In the genomic region with DNA sequence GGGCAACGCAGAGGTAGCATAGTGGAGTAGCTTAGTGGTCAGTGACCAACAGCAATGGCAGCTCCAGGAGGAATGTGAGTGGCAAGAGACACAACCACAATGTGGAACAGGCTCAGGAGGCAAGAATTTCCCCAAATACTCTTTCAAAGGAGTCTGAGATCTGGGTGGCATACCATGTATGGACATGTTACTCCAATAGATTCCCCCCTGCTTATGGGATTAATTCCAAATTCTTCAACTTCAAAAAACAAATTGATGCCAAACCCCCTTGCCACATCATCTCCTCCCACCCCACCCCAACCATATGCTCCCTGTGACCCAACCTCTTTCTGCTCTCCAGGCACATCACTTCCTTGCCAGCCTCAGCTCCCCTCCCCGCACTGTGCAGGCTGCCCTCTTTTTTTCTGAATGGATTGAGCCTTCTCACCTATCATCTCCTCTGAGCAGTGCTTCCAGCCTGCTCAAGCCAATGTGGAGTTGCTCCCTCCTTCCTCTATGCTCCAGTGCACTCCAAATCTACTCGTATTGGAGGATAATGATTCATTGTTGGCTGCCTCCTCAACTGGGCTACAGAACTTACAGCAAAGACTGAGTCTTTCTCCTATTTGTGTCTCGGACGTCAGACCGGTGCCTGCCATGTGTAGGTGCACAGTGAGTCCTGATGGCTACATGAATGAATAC, we compare ENCODE assay signal across 15 cellular contexts.
DNase-seq lines count a peak whose midpoint lies in the region; ATAC-seq and TF ChIP-seq lines count a peak whose summit lies in the region.
"Had no signal": no experiment of that assay in that cellular context is flagged by ENCODE, and none has a peak within 500 bp of the region (broad histone marks: within the 10 kb centered on the region; RNA-seq: fewer than 3 reads in every experiment).

No MANE protein-coding gene starts in this region.

- intact Hi-C loops in activated CD8-positive, alpha-beta T cell treated with anti-CD3 and anti-CD28 coated beads for 36 hours (cut with micrococcal nuclease), result no loop called here

- H3K56ac ChIP-seq in mesendoderm (ENCODE audit: low read length), result no peak overlapping the region

- no peak overlapping the region for H3K4ac ChIP-seq in mesendoderm (ENCODE audit: low read depth, low read length)

- no peaks in the 10 kb centered on the region for H3K79me1 ChIP-seq in mesendoderm (ENCODE audit: low read length)

- no peaks in the 10 kb centered on the region for H3K9me2 ChIP-seq in GM23248 (ENCODE audit: insufficient read depth)

- WGBS in GM23248 (ENCODE audit: low coverage in 1 of 2, low lambda C conversion rate in 2 of 2, missing lambda C conversion rate in 2 of 2), 2 experiments, result 3 to 10% methylated on average over 6 of the region's 6 CpGs
- no CpG with 5 or more reads among the region's 6 CpGs for WGBS in mesendoderm (ENCODE audit: extremely low coverage, insufficient coverage, low lambda C conversion rate)

- H3K36me3 ChIP-seq in GM23248 (ENCODE audit: low read depth) (no peaks in the 10 kb centered on the region), SJSA1 (no peaks in the 10 kb centered on the region), mesendoderm (ENCODE audit: control insufficient read depth, insufficient read depth, low read length) (no peaks in the 10 kb centered on the region)
- H3K36me3 ChIP-seq: esophagus squamous epithelium, neural progenitor cell had no signal

- H3K18ac ChIP-seq in mesendoderm (ENCODE audit: low read length), result no peak overlapping the region

- peaks cover 31% of the 10 kb centered on the region for H3F3A ChIP-seq in GM23248 (ENCODE audit: insufficient read depth)

- no peak overlapping the region for H4K5ac ChIP-seq in mesendoderm (ENCODE audit: low read length)

- DNase-seq in ACHN (peak; percentile 51), GM23248 (peak; percentile 78), SJSA1 (ENCODE audit: low read depth in 1 of 2, low spot score in 2 of 2) (peak; percentile 56 to 73), glomerular visceral epithelial cell (ENCODE audit: extremely low spot score) (peak; percentile 82), mesendoderm (no peak), DMS153 (lab: John Stamatoyannopoulos, UW) (no peak)
- no peak for DNase-seq in activated CD8-positive, alpha-beta T cell treated with anti-CD3 and anti-CD28 coated beads for 36 hours
- DNase-seq: activated CD4-positive, alpha-beta T cell treated with anti-CD3 and anti-CD28 coated beads, Interleukin-2, amount 50 U/mL, for 48 hours; amygdala; COR-L47; esophagus squamous epithelium; trophoblast cell had no signal

- H3K9ac ChIP-seq in GM23248 (no peak overlapping the region), mesendoderm (ENCODE audit: low read length) (no peak overlapping the region)
- H3K9ac ChIP-seq: neural progenitor cell had no signal

- CTCF ChIA-PET in activated CD8-positive, alpha-beta T cell treated with anti-CD3 and anti-CD28 coated beads for 36 hours (lab: Charles Lee), result interaction anchor here (1.0 kb wide), 1 partner anchor 10 kb away, joined by 3 read pairs; no protein-coding TSS in a partner anchor

- no peak overlapping the region for H2BK120ac ChIP-seq in mesendoderm (ENCODE audit: low read depth, low read length)

- H4K20me1 ChIP-seq in GM23248 (ENCODE audit: insufficient read depth), result no peaks in the 10 kb centered on the region

- in situ Hi-C loops in ACHN (cut with HindIII; ENCODE audit: low pct_ligation_motif_present, low pct_unique_long_range_greater_than_20kb, low sequenced_read_pairs) (no loop called here), GM23248 (cut with MboI) (no loop called here)

- H2AK5ac ChIP-seq in mesendoderm (ENCODE audit: low read length), result no peak overlapping the region

- no peaks in the 10 kb centered on the region for H3K36me3 Mint-ChIP-seq in activated CD8-positive, alpha-beta T cell treated with anti-CD3 and anti-CD28 coated beads for 36 hours (ENCODE audit: low read depth)
- H3K36me3 Mint-ChIP-seq: neural progenitor cell had no signal

- H4K8ac ChIP-seq in mesendoderm (ENCODE audit: low read depth, low read length), result no peak overlapping the region

- peak overlapping the region; percentile 43 for H2AFZ ChIP-seq in GM23248
- H2AFZ ChIP-seq: neural progenitor cell had no signal

- no peaks in the 10 kb centered on the region for H3K79me2 ChIP-seq in GM23248 (ENCODE audit: insufficient read depth)
- no peaks in the 10 kb centered on the region for H3K79me2 ChIP-seq in mesendoderm (ENCODE audit: control insufficient read depth, insufficient read depth, low read length)

- no peaks in the 10 kb centered on the region for H3K27me3 Mint-ChIP-seq in activated CD8-positive, alpha-beta T cell treated with anti-CD3 and anti-CD28 coated beads for 36 hours

- H3K4me3 ChIP-seq in GM23248, result no peak overlapping the region
- H3K4me3 ChIP-seq in SJSA1, result no peak overlapping the region
- H3K4me3 ChIP-seq in mesendoderm (ENCODE audit: low read length), result no peak overlapping the region
- H3K4me3 ChIP-seq: esophagus squamous epithelium, neural progenitor cell had no signal

- H3K4me3 Mint-ChIP-seq in activated CD8-positive, alpha-beta T cell treated with anti-CD3 and anti-CD28 coated beads for 36 hours, result no peak overlapping the region
- H3K4me3 Mint-ChIP-seq: activated T-helper 1 cell treated with anti-CD3 and anti-CD28 coated beads, Interleukin-12 subunit alpha, Interleukin-12 subunit beta, Interleukin-2, Interleukin-4 antibody, amounts not matched to agents 30 ng/mL and 10 ng/mL and 1 ng/mL, durations not matched to agents 14 hours and 24 hours and 36 hours; neural progenitor cell had no signal

- ATAC-seq in activated CD8-positive, alpha-beta T cell treated with anti-CD3 and anti-CD28 coated beads for 36 hours, result no peak
- no peak for ATAC-seq in GM18511 (IDR thresholded peaks at IDR 0.05; ENCODE audit: unreplicated experiment)

- no peak overlapping the region for H3K23ac ChIP-seq in mesendoderm (ENCODE audit: low read length)

- H3K4me1 Mint-ChIP-seq in activated CD8-positive, alpha-beta T cell treated with anti-CD3 and anti-CD28 coated beads for 36 hours (ENCODE audit: low read depth), result peaks cover 44% of the 10 kb centered on the region

- POLR2A ChIA-PET in activated CD8-positive, alpha-beta T cell treated with anti-CD3 and anti-CD28 coated beads for 36 hours (lab: Charles Lee), result interaction anchor here (1.1 kb wide), 1 partner anchor 12 kb away, joined by 3 read pairs; no protein-coding TSS in a partner anchor

- H2BK15ac ChIP-seq in mesendoderm (replicated peaks; ENCODE audit: low read depth), result no peak overlapping the region

- no peaks in the 10 kb centered on the region for H3K27me3 ChIP-seq in GM23248 (replicated peaks; ENCODE audit: insufficient read depth)
- no peaks in the 10 kb centered on the region for H3K27me3 ChIP-seq in SJSA1 (replicated peaks)
- no peaks in the 10 kb centered on the region for H3K27me3 ChIP-seq in mesendoderm (ENCODE audit: insufficient read depth, low read length, poor library complexity)
- H3K27me3 ChIP-seq: esophagus squamous epithelium, neural progenitor cell had no signal

- no peaks in the 10 kb centered on the region for H3K9me3 ChIP-seq in GM23248 (ENCODE audit: low read depth)
- no peaks in the 10 kb centered on the region for H3K9me3 ChIP-seq in SJSA1 (replicated peaks)
- H3K9me3 ChIP-seq: esophagus squamous epithelium had no signal

- no peak overlapping the region for H2BK5ac ChIP-seq in mesendoderm (ENCODE audit: low read length)

- H3K27ac ChIP-seq in GM23248, result peak overlapping the region; percentile 52
- no peak overlapping the region for H3K27ac ChIP-seq in SJSA1
- H3K27ac ChIP-seq in mesendoderm (ENCODE audit: low read depth, low read length), result no peak overlapping the region
- H3K27ac ChIP-seq: esophagus squamous epithelium, neural progenitor cell had no signal

- no peak for TF ChIP-seq CTCF in activated CD8-positive, alpha-beta T cell treated with anti-CD3 and anti-CD28 coated beads for 36 hours (IDR thresholded peaks at IDR 0.05)

- H3K4me1 ChIP-seq in GM23248 (ENCODE audit: insufficient read depth) (peaks cover 31% of the 10 kb centered on the region), SJSA1 (replicated peaks) (peaks cover 29% of the 10 kb centered on the region), mesendoderm (ENCODE audit: control insufficient read depth, low read depth, low read length) (no peaks in the 10 kb centered on the region)

- H3K9me3 Mint-ChIP-seq in activated CD8-positive, alpha-beta T cell treated with anti-CD3 and anti-CD28 coated beads for 36 hours, result no peaks in the 10 kb centered on the region
- H3K9me3 Mint-ChIP-seq: activated T-helper 1 cell treated with anti-CD3 and anti-CD28 coated beads, Interleukin-12 subunit alpha, Interleukin-12 subunit beta, Interleukin-2, Interleukin-4 antibody, amounts not matched to agents 30 ng/mL and 10 ng/mL and 1 ng/mL, durations not matched to agents 14 hours and 24 hours and 36 hours; neural progenitor cell had no signal

- H3K27ac Mint-ChIP-seq in activated CD8-positive, alpha-beta T cell treated with anti-CD3 and anti-CD28 coated beads for 36 hours, result no peak overlapping the region
- H3K27ac Mint-ChIP-seq: activated T-helper 1 cell treated with anti-CD3 and anti-CD28 coated beads, Interleukin-12 subunit alpha, Interleukin-12 subunit beta, Interleukin-2, Interleukin-4 antibody, amounts not matched to agents 30 ng/mL and 10 ng/mL and 1 ng/mL, durations not matched to agents 14 hours and 24 hours and 36 hours; neural progenitor cell had no signal

- H3K4me2 ChIP-seq in GM23248 (ENCODE audit: unreplicated experiment), result peak overlapping the region; percentile 5
- no peak overlapping the region for H3K4me2 ChIP-seq in mesendoderm (ENCODE audit: low read length)
- H3K4me2 ChIP-seq: neural progenitor cell had no signal

Comparison
In these comparisons a context has a peak if more than half of its experiments do, and no peak if none do; other contexts are left out.
1. DNase-seq: peak in ACHN (single experiment), GM23248 (single experiment), SJSA1 (2 of 2) and glomerular visceral epithelial cell (single experiment); none in activated CD8-positive, alpha-beta T cell treated with anti-CD3 and anti-CD28 coated beads for 36 hours (single experiment), mesendoderm (single experiment) and DMS153 (single experiment).